Comparison of ENCODE assay signal across 7 cellular contexts in the genomic region with DNA sequence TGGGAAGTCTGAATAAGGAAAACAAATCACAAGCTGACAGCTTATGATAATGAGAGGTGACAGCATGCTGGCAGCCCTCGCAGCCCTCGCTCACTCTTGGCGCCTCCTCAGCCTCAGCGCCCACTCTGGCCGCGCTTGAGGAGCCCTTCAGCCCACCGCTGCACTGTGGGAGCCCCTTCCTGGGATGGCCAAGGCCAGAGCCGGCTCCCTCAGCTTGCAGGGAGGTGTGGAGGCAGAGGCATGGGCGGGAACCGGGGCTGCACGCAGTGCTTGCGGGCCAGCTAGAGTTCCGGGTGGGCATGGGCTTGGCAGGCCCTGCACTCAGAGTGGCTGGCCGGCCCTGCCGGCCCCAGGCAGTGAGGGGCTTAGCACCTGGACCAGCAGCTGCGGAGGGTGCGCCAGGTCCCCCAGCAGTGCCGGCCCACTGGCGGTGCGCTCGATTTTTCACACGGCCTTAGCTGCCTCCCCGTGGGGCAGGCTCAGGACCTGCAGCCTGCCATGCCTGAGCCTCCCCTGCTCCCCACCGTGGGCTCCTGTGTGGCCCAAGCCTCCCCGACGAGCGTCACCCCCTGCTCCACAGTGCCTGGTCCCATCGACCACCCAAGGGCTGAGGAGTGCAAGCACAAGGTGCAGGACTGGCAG. TPM values are rescaled to one million over a fixed set of nuclear protein-coding genes. Genes with fewer than 3 reads are reported as not detected.
"Had no signal": no experiment of that assay in that cellular context is flagged by ENCODE, and none has a peak within 500 bp of the region (broad histone marks: within the 10 kb centered on the region; RNA-seq: fewer than 3 reads in every experiment).

No MANE protein-coding gene starts in this region.

RNA-seq across cellular contexts. Expression of gene USP26, which starts 52.6 kb away (rescaled TPM):
- total RNA-seq: GM23248, GM23338, H1, H4, H7, H9, HFFc6 had no signal
- polyA plus RNA-seq: GM23248, GM23338, H1 had no signal
